ENCODE assay signal across 8 cellular contexts in genomic region chr14:62763951-62764350, GRCh38.
"Had no signal": no experiment of that assay in that cellular context is flagged by ENCODE, and none has a peak within 500 bp of the region (broad histone marks: within the 10 kb centered on the region; RNA-seq: fewer than 3 reads in every experiment).

No MANE protein-coding gene starts in this region.

- H3K9ac ChIP-seq: GM23248, KMS-11 had no signal

- H3K4me3 ChIP-seq: GM23248, HAP-1 had no signal

- FAIRE-seq: HepG2 had no signal

- DNase-seq: GM23248, GOT3, H7, HFFc6, KBM-7 had no signal

- H3K4me1 ChIP-seq: HAP-1 had no signal

- H3K36me3 ChIP-seq: HAP-1 had no signal

- H3K9me3 ChIP-seq: HAP-1 had no signal
